Comparison of ENCODE assay signal across 17 cellular contexts in genomic region chr1:34113362-34113761, GRCh38. TPM values are rescaled to one million over a fixed set of nuclear protein-coding genes. Genes with fewer than 3 reads are reported as not detected.
DNase-seq lines count a peak whose midpoint lies in the region; ATAC-seq, FAIRE-seq and TF ChIP-seq lines count a peak whose summit lies in the region.
"Had no signal": no experiment of that assay in that cellular context is flagged by ENCODE, and none has a peak within 500 bp of the region (broad histone marks: within the 10 kb centered on the region; RNA-seq: fewer than 3 reads in every experiment).

No MANE protein-coding gene starts in this region.

- H3K4me1 ChIP-seq in GM23338 (ENCODE audit: insufficient read depth) (peaks cover 10% of the 10 kb centered on the region), H1 (replicated peaks in 1 of 4; ENCODE audit: control insufficient read depth in 3 of 4, insufficient read depth in 4 of 4, low read length in 3 of 4) (0 out of 7 replicates have a peak, but pooled peaks cover 0 to 3% (median 0%) of the 10 kb centered on the region in 4 experiments)
- H3K4me1 ChIP-seq: A549, spleen had no signal

- H2BK20ac ChIP-seq in H1 (ENCODE audit: low read length): no peak overlapping the region

- H3K27ac ChIP-seq in GM23338 (ENCODE audit: low read depth) (no peak overlapping the region), H1 (ENCODE audit: low read depth, low read length) (no peak overlapping the region), RWPE1 (no peak overlapping the region)
- H3K27ac ChIP-seq: A549, HL-60, PC-9, spleen had no signal

- H4K20me1 ChIP-seq in GM23338 (replicated peaks; ENCODE audit: insufficient read depth) (peaks cover 3% of the 10 kb centered on the region), H1 (replicated peaks in 1 of 2; ENCODE audit: control insufficient read depth in 1 of 2, insufficient read depth in 2 of 2, low read length in 2 of 2) (peaks cover 3 to 6% of the 10 kb centered on the region in 2 experiments)

- no peak overlapping the region for H3K4ac ChIP-seq in H1 (replicated peaks; ENCODE audit: insufficient read length, low read depth, low read length)

- H3F3A ChIP-seq in GM23338 (replicated peaks; ENCODE audit: low read depth): no peaks in the 10 kb centered on the region

- no peaks in the 10 kb centered on the region for H3K9me3 ChIP-seq in H1 (ENCODE audit: insufficient read depth in 2 of 2, low read depth in 1 of 2, low read length in 1 of 2)
- H3K9me3 ChIP-seq: A549 had no signal

- DNase-seq in NCI-H1105 treated with DMSO at 0.1 percent for 48 hours (lab: John Stamatoyannopoulos, UW) (peak; percentile 3), NCI-H1105 (lab: John Stamatoyannopoulos, UW) (no peak), GM23338 (ENCODE audit: low spot score) (peak; percentile 80), H1 (ENCODE audit: low read depth in 1 of 2, low spot score in 2 of 2) (peak in 1 of 2 experiments; percentile 63), medulla oblongata (ENCODE audit: extremely low spot score) (peak; percentile 37), RWPE1 (ENCODE audit: low spot score) (no peak), activated T-cell treated with anti-CD3 and anti-CD28 coated beads for 4 hours (no peak), GF-D8 (lab: John Stamatoyannopoulos, UW) (no peak)
- DNase-seq: activated CD4-positive, alpha-beta T cell treated with anti-CD3 and anti-CD28 coated beads for 36 hours; activated T-cell treated with anti-CD3 and anti-CD28 coated beads, Interleukin-2, amount 50 U/mL, for 24 hours; PC-9; spleen had no signal

- H3K23me2 ChIP-seq in H1 (ENCODE audit: low read depth, low read length): no peaks in the 10 kb centered on the region; the same call in 1 of the 2 replicates

- no peak overlapping the region for H2BK120ac ChIP-seq in H1 (replicated peaks; ENCODE audit: low read depth, low read length)

- peak; percentile 66 to 77 for TF ChIP-seq CTCF in GM23338 (conservative IDR thresholded peaks at IDR 0.05; ENCODE audit: low read depth in 2 of 2)
- peak; percentile 66 to 86 (median 75) for TF ChIP-seq CTCF in H1 (IDR thresholded peaks at IDR 0.05; ENCODE audit: control extremely low read depth in 1 of 3, insufficient read depth in 1 of 3, low read depth in 1 of 3, low read length in 3 of 3)
- TF ChIP-seq CTCF in RWPE1 (conservative IDR thresholded peaks at IDR 0.05; ENCODE audit: low read depth): no peak

- no peak for TF ChIP-seq POLR2A in H1 (IDR thresholded peaks at IDR 0.05; ENCODE audit: control extremely low read depth in 1 of 2, low read depth in 2 of 2, low read length in 2 of 2)

- TF ChIP-seq EP300 in H1 (IDR thresholded peaks at IDR 0.05; ENCODE audit: borderline replicate concordance in 1 of 2, low read depth in 2 of 2, low read length in 2 of 2): no peak

- no peak overlapping the region; the same call in 1 of the 2 replicates for H2AK5ac ChIP-seq in H1 (ENCODE audit: low read depth, low read length)

- no peak overlapping the region for H4K8ac ChIP-seq in H1 (ENCODE audit: extremely low read depth, insufficient read depth, low read length)

- H3K4me1 Mint-ChIP-seq in GM23338: peaks cover 23% of the 10 kb centered on the region
- H3K4me1 Mint-ChIP-seq: activated CD4-positive, alpha-beta T cell treated with anti-CD3 and anti-CD28 coated beads for 36 hours; mesothelial cell of epicardium had no signal

- peak; percentile 67 to 80 for TF ChIP-seq RAD21 in H1 (IDR thresholded peaks at IDR 0.05 in 1 of 2, conservative IDR thresholded peaks at IDR 0.05 in 1 of 2; ENCODE audit: low read depth in 2 of 2, low read length in 2 of 2)

- H3K4me3 Mint-ChIP-seq in GM23338: no peak overlapping the region
- H3K4me3 Mint-ChIP-seq: activated CD4-positive, alpha-beta T cell treated with anti-CD3 and anti-CD28 coated beads for 36 hours; activated T-cell treated with anti-CD3 and anti-CD28 coated beads, Interleukin-2, amount 50 U/mL, for 24 hours; mesothelial cell of epicardium; T-helper 1 cell treated with Interleukin-12 subunit alpha and Interleukin-12 subunit beta and Interleukin-4 antibody, amounts not matched to agents 30 μg/mL and 1 μg/mL, for 36 hours had no signal

- H3K36me3 ChIP-seq in GM23338 (ENCODE audit: insufficient read depth): no peaks in the 10 kb centered on the region
- no peaks in the 10 kb centered on the region; a peak in 1 of 8 replicates for H3K36me3 ChIP-seq in H1 (ENCODE audit: control insufficient read depth in 2 of 4, insufficient read depth in 4 of 4, low read length in 3 of 4)
- H3K36me3 ChIP-seq: spleen had no signal

- H3K79me1 ChIP-seq in H1 (ENCODE audit: low read depth, low read length): peaks cover 7% of the 10 kb centered on the region

- no peaks in the 10 kb centered on the region for H3K27me3 Mint-ChIP-seq in GM23338 (ENCODE audit: insufficient read depth, low read depth, poor library complexity)

- CTCF ChIA-PET in H1 (lab: Charles Lee; ENCODE audit: partially characterized antibody): interaction anchor here (0.7 to 4.5 kb wide), 63 partner anchors 8 to 629 kb away, joined by 3 to 34 read pairs (median 4); no protein-coding TSS in a partner anchor
- CTCF ChIA-PET in RWPE1 (lab: Yijun Ruan, JAX): interaction anchor here (0.6 to 1.3 kb wide), 2 partner anchors 49 to 357 kb away, joined by 3 to 4 read pairs; no protein-coding TSS in a partner anchor

- no peak overlapping the region for H3K23ac ChIP-seq in H1 (ENCODE audit: insufficient read length)

- H3K9ac ChIP-seq in H1 (replicated peaks in 1 of 4; ENCODE audit: extremely low read depth in 1 of 4, low read depth in 3 of 4, low read length in 3 of 4): no peak overlapping the region

- peak overlapping the region; percentile 80; the same call in 1 of the 2 replicates for H2BK12ac ChIP-seq in H1 (ENCODE audit: low read depth, low read length)

- no peak overlapping the region for H3K14ac ChIP-seq in H1 (ENCODE audit: insufficient read length)

- H3K79me2 ChIP-seq in GM23338 (replicated peaks; ENCODE audit: insufficient read depth): peaks cover 85% of the 10 kb centered on the region
- peaks cover 3 to 77% of the 10 kb centered on the region in 2 experiments; a peak in 2 of 4 replicates for H3K79me2 ChIP-seq in H1 (ENCODE audit: control insufficient read depth in 1 of 2, insufficient read depth in 2 of 2, low read length in 2 of 2)

- no peak overlapping the region for H2BK15ac ChIP-seq in H1 (ENCODE audit: low read length)

- POLR2A ChIA-PET in H1 (lab: Charles Lee; ENCODE audit: partially characterized antibody) (interaction anchor here (2.0 kb wide), 1 partner anchor 50 kb away, joined by 8 read pairs; no protein-coding TSS in a partner anchor), RWPE1 (lab: Yijun Ruan, JAX; ENCODE audit: low non-redundant PET) (no interaction called here)

- H3K56ac ChIP-seq in H1 (replicated peaks; ENCODE audit: insufficient read length, low read depth, low read length): no peak overlapping the region

- H4K91ac ChIP-seq in H1 (replicated peaks; ENCODE audit: insufficient read length, low read length): no peak overlapping the region

- no peak overlapping the region for H3K4me3 ChIP-seq in GM23338
- no peak overlapping the region for H3K4me3 ChIP-seq in H1 (ENCODE audit: extremely low read depth in 1 of 4, insufficient read depth in 2 of 4, low read depth in 3 of 4, low read length in 4 of 4)
- H3K4me3 ChIP-seq: A549, PC-9, spleen had no signal

- H3K27ac Mint-ChIP-seq in GM23338: peak overlapping the region; percentile 39; the same call in 1 of the 2 replicates
- H3K27ac Mint-ChIP-seq: activated CD4-positive, alpha-beta T cell treated with anti-CD3 and anti-CD28 coated beads for 36 hours; activated T-cell treated with anti-CD3 and anti-CD28 coated beads, Interleukin-2, amount 50 U/mL, for 24 hours; mesothelial cell of epicardium; T-helper 1 cell treated with Interleukin-12 subunit alpha and Interleukin-12 subunit beta and Interleukin-4 antibody, amounts not matched to agents 30 μg/mL and 1 μg/mL, for 36 hours had no signal

- 41% methylated on average over 2 of the region's 2 CpGs; no CpG with 5 or more reads in 1 of the 2 experiments for WGBS in H1 (ENCODE audit: extremely low coverage in 1 of 2, insufficient coverage in 1 of 2, insufficient read length in 1 of 2, insufficient replicate concordance in 2 of 2, low coverage in 1 of 2, low lambda C conversion rate in 2 of 2, missing lambda C conversion rate in 1 of 2), 2 experiments

- no peak overlapping the region for H3K18ac ChIP-seq in H1 (ENCODE audit: extremely low read depth, low read length)

- H3K4me2 ChIP-seq in GM23338 (no peak overlapping the region), H1 (ENCODE audit: insufficient read depth in 1 of 2, low read depth in 2 of 2, low read length in 2 of 2) (0 out of 4 replicates have a peak overlapping the region, but pooled peaks of 1 of the 2 experiments have one; percentile 15)
- H3K4me2 ChIP-seq: A549, PC-9 had no signal

- H3K9me3 Mint-ChIP-seq in GM23338: peaks cover 17% of the 10 kb centered on the region; the same call in 2 of the 3 replicates

- no peak overlapping the region for H4K5ac ChIP-seq in H1 (ENCODE audit: insufficient read length, low read depth, low read length)

- H3K27me3 ChIP-seq in GM23338 (ENCODE audit: insufficient read depth) (no peaks in the 10 kb centered on the region), H1 (replicated peaks in 1 of 4; ENCODE audit: control insufficient read depth in 3 of 4, extremely low read depth in 1 of 4, insufficient read depth in 3 of 4, low read length in 3 of 4) (no peaks in the 10 kb centered on the region)

- no peaks in the 10 kb centered on the region for H3K9me2 ChIP-seq in GM23338 (ENCODE audit: insufficient read depth)

- FAIRE-seq in H1 (lab: Jason Lieb, UNC): no peak
- FAIRE-seq: A549 had no signal

- peaks cover 23% of the 10 kb centered on the region; the same call in 2 of the 3 replicates for H3K36me3 Mint-ChIP-seq in GM23338 (ENCODE audit: low read depth)
- H3K36me3 Mint-ChIP-seq: mesothelial cell of epicardium had no signal

- peak; percentile 94 for ATAC-seq in GM23338
- ATAC-seq: A549; activated CD4-positive, alpha-beta T cell treated with anti-CD3 and anti-CD28 coated beads for 36 hours had no signal

- H2AFZ ChIP-seq in GM23338 (no peak overlapping the region), H1 (ENCODE audit: low read length) (no peak overlapping the region)
- H2AFZ ChIP-seq: PC-9 had no signal

- H2BK5ac ChIP-seq in H1 (ENCODE audit: low read depth, low read length): no peak overlapping the region

TF ChIP-seq in GM23338, 12 proteins besides CTCF, POLR2A, EP300 and RAD21 (continues in another document):
- TF ChIP-seq STAT1 (IDR thresholded peaks at IDR 0.05; ENCODE audit: unreplicated experiment): no peak

RNA-seq across cellular contexts. Expression of gene CSMD2, which starts 51.7 kb away (rescaled TPM):
- total RNA-seq in GM23338 (2014; rRNA removed; shearing (Covaris generic)): 16.6 and 18.8 TPM in 2 replicates
- polyA plus RNA-seq in GM23338 (2016; fragmentation: Nextera tagmentation; extraction: Ambion mirVana): 4.7 and 5.3 TPM in 2 replicates
- 14.6 and 14.7 TPM in 2 replicates for total RNA-seq in H1 (2021; fragmentation: NEBNext Ultra II Directional; extraction: Animal tissue kit (Norgen Biotek cat#: 25700))
- 7.0 and 12.1 TPM in 2 replicates for polyA plus RNA-seq in H1 (2011; rRNA removed)
- polyA plus RNA-seq in H1 (2011; cell fraction: cytosol; rRNA removed): 7.4 TPM
- 40.0 TPM for polyA plus RNA-seq in H1 (2011; cell fraction: nucleus; rRNA removed)
- 7.8 to 11.3 TPM (median 9.1 TPM) in 4 replicates for polyA plus RNA-seq in H1 (2012, experiment 1 of 2)
- polyA plus RNA-seq in H1 (2012, experiment 2 of 2): 3.4 TPM
- polyA plus RNA-seq in H1 (2013, experiment 1 of 2): 8.0 TPM
- 7.1 TPM for polyA plus RNA-seq in H1 (2013, experiment 2 of 2)
- polyA minus RNA-seq in H1 (2011; rRNA and poly(A)+ RNA removed): 21.6 and 24.8 TPM in 2 replicates
- 10.7 TPM for polyA minus RNA-seq in H1 (2011; cell fraction: cytosol; rRNA and poly(A)+ RNA removed)
- polyA minus RNA-seq in H1 (2011; cell fraction: nucleus; rRNA and poly(A)+ RNA removed): 42.7 TPM
- total RNA-seq: activated CD4-positive, alpha-beta T cell treated with anti-CD3 and anti-CD28 coated beads for 36 hours; LHCN-M2; PC-9 had no signal
- polyA plus RNA-seq: A549 had no signal

Comparison
In these comparisons a context has a peak if more than half of its experiments do, and no peak if none do; other contexts are left out.
1. DNase-seq: peak in NCI-H1105 treated with DMSO at 0.1 percent for 48 hours (single experiment), GM23338 (single experiment) and medulla oblongata (single experiment); none in NCI-H1105 (single experiment), RWPE1 (single experiment), activated T-cell treated with anti-CD3 and anti-CD28 coated beads for 4 hours (single experiment) and GF-D8 (single experiment).